8 cellular contexts compared by ENCODE assay signal in the genomic region with DNA sequence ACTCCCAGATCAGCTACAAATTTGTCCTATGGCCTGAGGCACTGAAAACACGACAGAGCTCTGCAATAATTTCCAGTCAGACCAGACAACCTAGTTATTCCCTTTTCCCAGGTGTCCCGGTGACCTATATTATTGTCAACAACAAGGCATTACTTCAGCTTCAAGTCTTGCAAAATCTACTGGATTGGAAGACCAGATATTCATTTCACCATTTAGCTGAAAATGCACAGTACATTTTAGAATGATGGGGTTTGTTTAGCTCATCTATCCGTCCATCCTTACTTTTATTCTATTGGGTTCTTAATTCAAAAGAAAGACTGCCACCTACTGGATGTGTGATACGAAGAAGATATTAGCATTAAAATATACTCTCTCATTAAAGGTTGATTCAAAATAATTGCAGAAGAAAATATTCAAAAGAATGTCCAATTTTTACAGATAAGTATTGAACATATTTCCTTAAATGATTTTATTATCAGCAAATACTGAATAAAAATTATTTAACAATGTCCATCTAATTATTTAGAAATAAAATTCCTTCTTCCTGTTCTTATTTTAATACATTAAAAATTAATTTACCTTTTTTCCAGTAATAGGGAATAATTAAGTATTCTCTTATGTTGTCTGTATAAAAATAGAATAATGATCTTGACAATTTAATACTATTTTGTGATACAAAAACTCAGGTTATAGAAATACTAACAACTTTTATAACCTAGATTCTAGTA.
DNase-seq lines count a peak whose midpoint lies in the region; ATAC-seq, FAIRE-seq and TF ChIP-seq lines count a peak whose summit lies in the region.

No MANE protein-coding gene starts in this region.

- H3K27me3 Mint-ChIP-seq in naive thymus-derived CD4-positive, alpha-beta T cell, result peaks cover 0 to 3% (median 3%) of the 10 kb centered on the region in 5 donors

- H3K4me3 ChIP-seq in BE2C (ENCODE audit: low read depth, low read length) (no peak overlapping the region), uterus (no peak overlapping the region)
- H3K4me3 ChIP-seq in Jurkat, Clone E6-1 (ENCODE audit: low read length), result no peak overlapping the region
- no peak overlapping the region for H3K4me3 ChIP-seq in naive thymus-derived CD4-positive, alpha-beta T cell (ENCODE audit: low read length)

- DNase-seq in BE2C, result no peak
- DNase-seq in Jurkat, Clone E6-1 (ENCODE audit: low read depth, low spot score), result peak; percentile 20
- DNase-seq in SK-MEL-5 (ENCODE audit: low read depth, low spot score), result peak; percentile 60
- no peak for DNase-seq in frontal cortex (ENCODE audit: low spot score in 2 of 2)
- DNase-seq in uterus, result no peak
- DNase-seq in anterior cingulate cortex (lab: John Stamatoyannopoulos, UW), result no peak
- no peak for DNase-seq in naive thymus-derived CD4-positive, alpha-beta T cell

- H3K27ac Mint-ChIP-seq in naive thymus-derived CD4-positive, alpha-beta T cell, result no peak overlapping the region

- H3K9me3 ChIP-seq in BE2C (no peaks in the 10 kb centered on the region), uterus (no peaks in the 10 kb centered on the region)
- no peaks in the 10 kb centered on the region for H3K9me3 ChIP-seq in naive thymus-derived CD4-positive, alpha-beta T cell (ENCODE audit: control insufficient read depth in 2 of 3, low read length in 3 of 3)

- peaks cover 0 to 2% (median 0%) of the 10 kb centered on the region in 7 donors for H3K4me1 Mint-ChIP-seq in naive thymus-derived CD4-positive, alpha-beta T cell

- intact Hi-C loops in uterus (cut with DNase I; ENCODE audit: low total_unique reads), result no loop called here
- intact Hi-C loops in naive thymus-derived CD4-positive, alpha-beta T cell (cut with micrococcal nuclease), result loop anchor here in 1 of 2 donors (10.0 kb wide), 1 partner anchor 1180 kb away; no protein-coding TSS in a partner anchor

- H3K27ac ChIP-seq in uterus, result no peak overlapping the region
- no peak overlapping the region for H3K27ac ChIP-seq in naive thymus-derived CD4-positive, alpha-beta T cell (ENCODE audit: low read depth, low read length)

- POLR2A ChIA-PET in naive thymus-derived CD4-positive, alpha-beta T cell (lab: Charles Lee), result no interaction called here

- no peak for ATAC-seq in HG02981 (IDR thresholded peaks at IDR 0.05; ENCODE audit: unreplicated experiment)
- no peak for ATAC-seq in naive thymus-derived CD4-positive, alpha-beta T cell

- FAIRE-seq in frontal cortex (lab: Jason Lieb, UNC), result peak; percentile 91

- no peak for TF ChIP-seq POLR2A in uterus (IDR thresholded peaks at IDR 0.05)

- H3K4me1 ChIP-seq in BE2C (no peaks in the 10 kb centered on the region), uterus (no peaks in the 10 kb centered on the region)
- H3K4me1 ChIP-seq in naive thymus-derived CD4-positive, alpha-beta T cell (ENCODE audit: control insufficient read depth in 2 of 2, insufficient read depth in 2 of 2, low read length in 2 of 2), result no peaks in the 10 kb centered on the region

- H3K27me3 ChIP-seq in BE2C (no peaks in the 10 kb centered on the region), uterus (no peaks in the 10 kb centered on the region)
- no peaks in the 10 kb centered on the region for H3K27me3 ChIP-seq in naive thymus-derived CD4-positive, alpha-beta T cell (ENCODE audit: control insufficient read depth in 2 of 2, insufficient read depth in 2 of 2, low read length in 2 of 2)

- in situ Hi-C loops in SK-MEL-5 (cut with HindIII; ENCODE audit: low pct_unique_long_range_greater_than_20kb, low sequenced_read_pairs), result no loop called here

- CTCF ChIA-PET in naive thymus-derived CD4-positive, alpha-beta T cell (lab: Charles Lee), result no interaction called here

- no peak overlapping the region for H3K4me3 Mint-ChIP-seq in naive thymus-derived CD4-positive, alpha-beta T cell

- H3K36me3 ChIP-seq in BE2C (no peaks in the 10 kb centered on the region), uterus (no peaks in the 10 kb centered on the region)
- H3K36me3 ChIP-seq in naive thymus-derived CD4-positive, alpha-beta T cell (ENCODE audit: control insufficient read depth in 2 of 3, insufficient read depth in 3 of 3, low read length in 3 of 3), result no peaks in the 10 kb centered on the region

- peaks cover 0 to 1% (median 0%) of the 10 kb centered on the region in 11 donors for H3K9me3 Mint-ChIP-seq in naive thymus-derived CD4-positive, alpha-beta T cell

- H3K36me3 Mint-ChIP-seq in naive thymus-derived CD4-positive, alpha-beta T cell, result no peaks in the 10 kb centered on the region

- TF ChIP-seq CTCF in BE2C (IDR thresholded peaks at IDR 0.05; ENCODE audit: low read depth, low read length), result peak; percentile 41
- TF ChIP-seq CTCF in uterus (IDR thresholded peaks at IDR 0.05), result peak; percentile 6 to 35 (median 29)

Comparison
In these comparisons a context has a peak if more than half of its experiments do, and no peak if none do; other contexts are left out.
1. DNase-seq: peak in Jurkat, Clone E6-1 (single experiment) and SK-MEL-5 (single experiment); none in BE2C (single experiment), frontal cortex (0 of 2), uterus (0 of 2), anterior cingulate cortex (0 of 58) and naive thymus-derived CD4-positive, alpha-beta T cell (0 of 9).